ENCODE assay signal across 8 cellular contexts in genomic region chr9:100472725-100473261, GRCh38. TPM values are rescaled to one million over a fixed set of nuclear protein-coding genes. Genes with fewer than 3 reads are reported as not detected.
DNase-seq lines count a peak whose midpoint lies in the region; ATAC-seq and TF ChIP-seq lines count a peak whose summit lies in the region.

Gene TMEFF1 (plus strand): TSS chr9:100473149. CDS start chr9:100473545, 396 bp downstream.

- H3K36me3 ChIP-seq in ascending aorta (no peaks in the 10 kb centered on the region), gastrocnemius medialis (no peaks in the 10 kb centered on the region)

- H3K4me1 ChIP-seq in ascending aorta (peaks cover 4 to 5% of the 10 kb centered on the region in 2 donors), gastrocnemius medialis (peaks cover 13% of the 10 kb centered on the region in 2 donors)

- TF ChIP-seq POLR2A in gastrocnemius medialis (IDR thresholded peaks at IDR 0.05) = no peak

- H3K9me3 ChIP-seq in ascending aorta (no peaks in the 10 kb centered on the region), gastrocnemius medialis (no peaks in the 10 kb centered on the region)

- peak in 1 of 3 experiments; percentile 22 for TF ChIP-seq CTCF in ascending aorta (IDR thresholded peaks at IDR 0.05)
- peak in 2 of 5 experiments; percentile 21 to 36 for TF ChIP-seq CTCF in gastrocnemius medialis (IDR thresholded peaks at IDR 0.05 in 4 of 5, conservative IDR thresholded peaks at IDR 0.05 in 1 of 5)

- intact Hi-C loops in ascending aorta (cut with DNase I) = no loop called here
- intact Hi-C loops in gastrocnemius medialis (cut with DNase I; ENCODE audit: low total_unique reads) = no loop called here

- H3K27me3 ChIP-seq in ascending aorta (no peaks in the 10 kb centered on the region), gastrocnemius medialis (no peaks in the 10 kb centered on the region)

- ATAC-seq in GM18861 (IDR thresholded peaks at IDR 0.05; ENCODE audit: unreplicated experiment) (peak; percentile 21), HG03442 (IDR thresholded peaks at IDR 0.05; ENCODE audit: unreplicated experiment) (peak; percentile 56), gastrocnemius medialis (peak; percentile 69 to 71)

- peak within 1 kb of the TSS; percentile 69 to 90 for H3K4me3 ChIP-seq in ascending aorta
- peak within 1 kb of the TSS; percentile 66 to 91 (median 75) for H3K4me3 ChIP-seq in gastrocnemius medialis

- no peak within 1 kb of the TSS for H3K27ac ChIP-seq in ascending aorta
- H3K27ac ChIP-seq in gastrocnemius medialis = no peak within 1 kb of the TSS

- in situ Hi-C loops in SK-MEL-5 (cut with HindIII; ENCODE audit: low pct_unique_long_range_greater_than_20kb, low sequenced_read_pairs) (no loop called here), gastrocnemius medialis (cut with MboI; ENCODE audit: low sequenced_read_pairs in 4 of 4) (no loop called here)

- DNase-seq in A172 (ENCODE audit: low spot score) (peak; percentile 31), SK-MEL-5 (ENCODE audit: low read depth, low spot score) (peak; percentile 23), ascending aorta (ENCODE audit: low spot score in 2 of 2) (no peak), hippocampal formation (lab: John Stamatoyannopoulos, UW) (peak; percentile 52 to 58), gastrocnemius medialis (peak in 1 of 2 donors; percentile 5), kidney glomerular epithelial cell (lab: John Stamatoyannopoulos, UW) (no peak)

RNA-seq across cellular contexts. Expression of gene TMEFF1, which starts in this region (rescaled TPM):
- total RNA-seq in A172 (2014; rRNA removed; shearing (Covaris generic)) = 8.6 and 16.3 TPM in 2 replicates
- total RNA-seq in SK-MEL-5 (2014; rRNA removed; shearing (Covaris generic)) = 0.45 and 4.3 TPM in 2 replicates
- 1.2 and 1.4 TPM in 2 replicates for polyA plus RNA-seq in SK-MEL-5 (2015; cell fraction: cytosol; rRNA removed)
- not detected in 2 replicates for polyA plus RNA-seq in SK-MEL-5 (2015; cell fraction: nucleus; rRNA removed)
- total RNA-seq in ascending aorta = not detected
- total RNA-seq in gastrocnemius medialis = not detected

Comparison
In these comparisons a context has a peak if more than half of its experiments do, and no peak if none do; other contexts are left out.
1. Peak in ATAC-seq and H3K4me3 ChIP-seq in gastrocnemius medialis; RNA of the gene not detected or under 1 TPM.
2. DNase-seq: peak in A172 (single experiment), SK-MEL-5 (single experiment) and hippocampal formation (2 of 2); none in ascending aorta (0 of 2) and kidney glomerular epithelial cell (single experiment).
3. Peak in every context shown above with its lines, with median percentiles within 50 percentile points of each other: ATAC-seq.